8 cellular contexts compared by ENCODE assay signal in genomic region chr19:11090264-11091032, GRCh38.
DNase-seq lines count a peak whose midpoint lies in the region; ATAC-seq and TF ChIP-seq lines count a peak whose summit lies in the region.

No MANE protein-coding gene starts in this region.

- ATAC-seq in HG03439 (IDR thresholded peaks at IDR 0.05; ENCODE audit: unreplicated experiment) = peak; percentile 73

- DNase-seq in AG10803 (ENCODE audit: low read depth) = peak; percentile 95
- DNase-seq in GM19238 (ENCODE audit: insufficient read length, low spot score) = peak; percentile 81
- DNase-seq in NCI-H510A treated with DMSO at 0.1 percent for 48 hours (lab: John Stamatoyannopoulos, UW) = peak; percentile 96
- DNase-seq in activated CD4-positive, alpha-beta T cell treated with anti-CD3 and anti-CD28 coated beads for 4 hours = peak; percentile 97 to 99
- DNase-seq in choroid plexus epithelial cell (ENCODE audit: low read depth) = peak; percentile 98
- DNase-seq in kidney tubule cell (ENCODE audit: low spot score) = peak; percentile 97
- peak; percentile 96 for DNase-seq in stimulated activated CD4-positive, alpha-beta T cell treated with anti-CD3 and anti-CD28 coated beads, Interleukin-15, amount 100 ng/mL, for 48 hours (ENCODE audit: low read depth in 2 of 2)

- TF ChIP-seq CTCF in AG10803 (conservative IDR thresholded peaks at IDR 0.05; ENCODE audit: low read length) (no peak), choroid plexus epithelial cell (conservative IDR thresholded peaks at IDR 0.05; ENCODE audit: low read depth, low read length) (no peak)

- H3K4me3 ChIP-seq in AG10803 (ENCODE audit: low read length) (peak overlapping the region; percentile 89), choroid plexus epithelial cell (ENCODE audit: low read depth, low read length) (peak overlapping the region; percentile 93)

Comparison
In these comparisons a context has a peak if more than half of its experiments do, and no peak if none do; other contexts are left out.
1. Peak in every context shown above with its lines: DNase-seq, ATAC-seq and H3K4me3 ChIP-seq.